In genomic region chr6:28893172-28893799, GRCh38 we compare ENCODE assay signal across 32 cellular contexts. TPM values are rescaled to one million over a fixed set of nuclear protein-coding genes. Genes with fewer than 3 reads are reported as not detected.
DNase-seq lines count a peak whose midpoint lies in the region; ATAC-seq and TF ChIP-seq lines count a peak whose summit lies in the region.
"Had no signal": no experiment of that assay in that cellular context is flagged by ENCODE, and none has a peak within 500 bp of the region (broad histone marks: within the 10 kb centered on the region; RNA-seq: fewer than 3 reads in every experiment).

No MANE protein-coding gene starts in this region.

- no peaks in the 10 kb centered on the region for H3K9me3 ChIP-seq in CD4-positive, CD25-positive, alpha-beta regulatory T cell (ENCODE audit: control insufficient read depth in 2 of 2, low read length in 2 of 2)
- no peaks in the 10 kb centered on the region for H3K9me3 ChIP-seq in CD8-positive, alpha-beta memory T cell (ENCODE audit: low read length)
- H3K9me3 ChIP-seq: left lung, psoas muscle, tibial artery had no signal

- no peak overlapping the region for H3K27ac ChIP-seq in CD4-positive, CD25-positive, alpha-beta regulatory T cell (ENCODE audit: insufficient read depth, low read length, poor library complexity, severe bottlenecking)
- H3K27ac ChIP-seq in CD8-positive, alpha-beta memory T cell (ENCODE audit: low read depth, low read length), result no peak overlapping the region
- H3K27ac ChIP-seq: BLaER1 treated with 17β-estradiol and CSF1 and Interleukin-3, amounts not matched to agents 10 nM and 100 nM; epithelial cell of prostate; left lung; PC-9; psoas muscle; tibial artery had no signal

- H3K36me3 Mint-ChIP-seq in CD4-positive, CD25-positive, alpha-beta regulatory T cell, result peaks cover 4% of the 10 kb centered on the region
- H3K36me3 Mint-ChIP-seq in CD8-positive, alpha-beta memory T cell, result peaks cover 0 to 15% (median 0%) of the 10 kb centered on the region in 3 donors
- H3K36me3 Mint-ChIP-seq in brain (no peaks in the 10 kb centered on the region), nephron progenitor cell (ENCODE audit: low read depth) (no peaks in the 10 kb centered on the region)
- peaks cover 4% of the 10 kb centered on the region for H3K36me3 Mint-ChIP-seq in activated CD8-positive, alpha-beta memory T cell treated with anti-CD3 and anti-CD28 coated beads, Interleukin-2, amount 10 ng/mL, durations not matched to agents 7 days and 5 days

- peaks cover 0 to 13% (median 0%) of the 10 kb centered on the region in 7 donors for H3K9me3 Mint-ChIP-seq in CD4-positive, CD25-positive, alpha-beta regulatory T cell
- peaks cover 0 to 5% (median 4%) of the 10 kb centered on the region in 5 donors for H3K9me3 Mint-ChIP-seq in CD8-positive, alpha-beta memory T cell
- H3K9me3 Mint-ChIP-seq in brain (peaks cover 0 to 8% (median 0%) of the 10 kb centered on the region in 5 experiments), nephron progenitor cell (no peaks in the 10 kb centered on the region)
- H3K9me3 Mint-ChIP-seq in activated CD8-positive, alpha-beta memory T cell treated with anti-CD3 and anti-CD28 coated beads, Interleukin-2, amount 10 ng/mL, durations not matched to agents 7 days and 5 days (ENCODE audit: low read depth), result no peaks in the 10 kb centered on the region

- peaks cover 6 to 22% (median 19%) of the 10 kb centered on the region in 4 donors for H3K4me1 Mint-ChIP-seq in CD4-positive, CD25-positive, alpha-beta regulatory T cell
- peaks cover 11 to 20% (median 16%) of the 10 kb centered on the region in 3 donors for H3K4me1 Mint-ChIP-seq in CD8-positive, alpha-beta memory T cell
- peaks cover 17% of the 10 kb centered on the region for H3K4me1 Mint-ChIP-seq in brain
- peaks cover 30% of the 10 kb centered on the region for H3K4me1 Mint-ChIP-seq in nephron progenitor cell
- peaks cover 12% of the 10 kb centered on the region for H3K4me1 Mint-ChIP-seq in activated CD8-positive, alpha-beta memory T cell treated with anti-CD3 and anti-CD28 coated beads, Interleukin-2, amount 10 ng/mL, durations not matched to agents 7 days and 5 days

- H3K4me3 ChIP-seq in CD4-positive, CD25-positive, alpha-beta regulatory T cell (ENCODE audit: low read depth, low read length), result no peak overlapping the region
- no peak overlapping the region for H3K4me3 ChIP-seq in CD8-positive, alpha-beta memory T cell (ENCODE audit: low read length)
- H3K4me3 ChIP-seq: BLaER1 treated with 17β-estradiol and CSF1 and Interleukin-3, amounts not matched to agents 10 nM and 100 nM; left lung; PC-9; psoas muscle; tibial artery had no signal

- no peak for ATAC-seq in CD4-positive, CD25-positive, alpha-beta regulatory T cell (ENCODE audit: low read depth in 2 of 2)
- ATAC-seq in activated CD8-positive, alpha-beta memory T cell treated with anti-CD3 and anti-CD28 coated beads, Interleukin-2, amount 10 ng/mL, durations not matched to agents 7 days and 5 days, result no peak
- ATAC-seq: activated CD4-positive, alpha-beta T cell treated with anti-CD3 and anti-CD28 coated beads for 36 hours; HepG2; left lung; psoas muscle; SK-N-SH treated with all-trans-retinoic acid at 6 μM for 48 hours had no signal

- no peaks in the 10 kb centered on the region for H3K36me3 ChIP-seq in CD4-positive, CD25-positive, alpha-beta regulatory T cell (ENCODE audit: control insufficient read depth, insufficient read depth, low read length)
- H3K36me3 ChIP-seq in CD8-positive, alpha-beta memory T cell (ENCODE audit: insufficient read depth, low read length), result no peaks in the 10 kb centered on the region
- H3K36me3 ChIP-seq: BLaER1 treated with 17β-estradiol and CSF1 and Interleukin-3, amounts not matched to agents 10 nM and 100 nM; left lung; tibial artery had no signal

- H3K4me1 ChIP-seq in CD4-positive, CD25-positive, alpha-beta regulatory T cell (ENCODE audit: control insufficient read depth, insufficient read depth, low read length, poor library complexity, severe bottlenecking), result peaks cover 20% of the 10 kb centered on the region
- H3K4me1 ChIP-seq in CD8-positive, alpha-beta memory T cell (ENCODE audit: insufficient read depth, low read length), result peaks cover 7% of the 10 kb centered on the region

- CTCF ChIA-PET in CD8-positive, alpha-beta memory T cell (lab: Charles Lee), result interaction anchor here (1.0 kb wide), 1 partner anchor 27 kb away, joined by 3 read pairs; no protein-coding TSS in a partner anchor
- CTCF ChIA-PET in activated CD8-positive, alpha-beta memory T cell treated with anti-CD3 and anti-CD28 coated beads, Interleukin-2, amount 10 ng/mL, durations not matched to agents 7 days and 5 days (lab: Charles Lee), result interaction anchor here (1.2 to 4.2 kb wide), 2 partner anchors 8 to 31 kb away, joined by 3 to 22 read pairs; partner anchors contain the start of gene TRIM27

- H3K27me3 Mint-ChIP-seq in CD4-positive, CD25-positive, alpha-beta regulatory T cell, result peaks cover 33% of the 10 kb centered on the region
- H3K27me3 Mint-ChIP-seq in CD8-positive, alpha-beta memory T cell, result peaks cover 3 to 10% of the 10 kb centered on the region in 2 donors
- H3K27me3 Mint-ChIP-seq in brain, result peaks cover 11% of the 10 kb centered on the region
- peaks cover 6% of the 10 kb centered on the region for H3K27me3 Mint-ChIP-seq in nephron progenitor cell (ENCODE audit: low read depth, poor library complexity)
- H3K27me3 Mint-ChIP-seq in activated CD8-positive, alpha-beta memory T cell treated with anti-CD3 and anti-CD28 coated beads, Interleukin-2, amount 10 ng/mL, durations not matched to agents 7 days and 5 days, result no peaks in the 10 kb centered on the region
- H3K27me3 Mint-ChIP-seq: activated CD4-positive, alpha-beta T cell treated with anti-CD3 and anti-CD28 coated beads for 36 hours had no signal

- peak overlapping the region; percentile 47 to 81 (median 63) for H3K4me3 Mint-ChIP-seq in CD4-positive, CD25-positive, alpha-beta regulatory T cell
- H3K4me3 Mint-ChIP-seq in CD8-positive, alpha-beta memory T cell, result peak overlapping the region in 4 of 7 donors; percentile 28 to 80 (median 44)
- H3K4me3 Mint-ChIP-seq in brain, result peak overlapping the region; percentile 43 to 83 (median 72)
- peak overlapping the region; percentile 63 for H3K4me3 Mint-ChIP-seq in nephron progenitor cell
- no peak overlapping the region for H3K4me3 Mint-ChIP-seq in activated CD8-positive, alpha-beta memory T cell treated with anti-CD3 and anti-CD28 coated beads, Interleukin-2, amount 10 ng/mL, durations not matched to agents 7 days and 5 days
- H3K4me3 Mint-ChIP-seq: activated CD4-positive, alpha-beta T cell treated with anti-CD3 and anti-CD28 coated beads for 36 hours had no signal

- H3K27me3 ChIP-seq in CD4-positive, CD25-positive, alpha-beta regulatory T cell (ENCODE audit: control insufficient read depth, insufficient read depth, low read length), result peaks cover 7% of the 10 kb centered on the region
- no peaks in the 10 kb centered on the region for H3K27me3 ChIP-seq in CD8-positive, alpha-beta memory T cell (ENCODE audit: insufficient read depth, low read length, poor library complexity, severe bottlenecking)
- H3K27me3 ChIP-seq: BLaER1 treated with 17β-estradiol and CSF1 and Interleukin-3, amounts not matched to agents 10 nM and 100 nM; left lung; tibial artery had no signal

- POLR2A ChIA-PET in CD8-positive, alpha-beta memory T cell (lab: Charles Lee), result no interaction called here

- TF ChIP-seq CTCF in brain (conservative IDR thresholded peaks at IDR 0.05) (no peak), nephron progenitor cell (IDR thresholded peaks at IDR 0.05) (no peak)

- H3K27ac Mint-ChIP-seq in CD4-positive, CD25-positive, alpha-beta regulatory T cell, result no peak overlapping the region
- peak overlapping the region in 1 of 8 donors; percentile 71 for H3K27ac Mint-ChIP-seq in CD8-positive, alpha-beta memory T cell
- peak overlapping the region in 3 of 5 experiments; percentile 29 to 78 (median 52) for H3K27ac Mint-ChIP-seq in brain
- H3K27ac Mint-ChIP-seq in nephron progenitor cell, result peak overlapping the region; percentile 83
- H3K27ac Mint-ChIP-seq in activated CD8-positive, alpha-beta memory T cell treated with anti-CD3 and anti-CD28 coated beads, Interleukin-2, amount 10 ng/mL, durations not matched to agents 7 days and 5 days, result no peak overlapping the region
- H3K27ac Mint-ChIP-seq: activated CD4-positive, alpha-beta T cell treated with anti-CD3 and anti-CD28 coated beads for 36 hours; H9 had no signal

- no peak for DNase-seq in CD4-positive, CD25-positive, alpha-beta regulatory T cell
- DNase-seq in CD8-positive, alpha-beta memory T cell, result no peak
- DNase-seq in nephron progenitor cell (no peak), NCI-H146 treated with DMSO at 0.1 percent for 48 hours (lab: John Stamatoyannopoulos, UW; ENCODE audit: unreplicated experiment) (no peak), SW480 (ENCODE audit: low spot score) (no peak)
- no peak for DNase-seq in activated CD8-positive, alpha-beta memory T cell treated with anti-CD3 and anti-CD28 coated beads, Interleukin-2, amount 10 ng/mL, durations not matched to agents 7 days and 5 days
- DNase-seq: activated CD4-positive, alpha-beta T cell treated with anti-CD3 and anti-CD28 coated beads for 36 hours; activated gamma-delta T cell treated with Interleukin-2 at 50 U/mL for 16 hours; amygdala; Calu3; DMS79; effector CD8-positive, alpha-beta T cell; GDM1; H9; Karpas-422; left lung; mesendoderm; NCI-H1417 treated with DMSO at 0.1 percent for 48 hours; NCI-H2081 treated with DMSO at 0.1 percent for 48 hours; NCI-H2227 treated with DMSO at 0.1 percent for 48 hours; NCI-H526 treated with DMSO at 0.1 percent for 48 hours; occipital lobe; PC-9; psoas muscle; stimulated activated CD4-positive, alpha-beta T cell treated with anti-CD3 and anti-CD28 coated beads, Interleukin-4, amount 100 ng/mL, for 1 hour; T-helper 9 cell; tibial artery had no signal

RNA-seq across cellular contexts. Expression of gene TRIM27, which starts 30.5 kb away (rescaled TPM):
- total RNA-seq in CD4-positive, CD25-positive, alpha-beta regulatory T cell, result 23.5 TPM
- polyA plus RNA-seq in CD4-positive, CD25-positive, alpha-beta regulatory T cell, result 10 to 100 TPM; 46.2 to 76.4 (median 59.4) TPM
- total RNA-seq in CD8-positive, alpha-beta memory T cell, result 10 to 100 TPM; 67.7 to 69.2 TPM
- 61.6 TPM for polyA plus RNA-seq in CD8-positive, alpha-beta memory T cell
- polyA plus RNA-seq in brain (ENCODE audit: insufficient read depth, low read depth, low replicate concordance), result 54.7 TPM
- 10 to 100 TPM; 52.5 to 62.9 TPM for total RNA-seq in activated CD8-positive, alpha-beta memory T cell treated with anti-CD3 and anti-CD28 coated beads, Interleukin-2, amount 10 ng/mL, durations not matched to agents 7 days and 5 days

Comparison
In these comparisons a context has a peak if more than half of its experiments do, and no peak if none do; other contexts are left out.
1. H3K27ac Mint-ChIP-seq: peak in brain (3 of 5) and nephron progenitor cell (single experiment); none in CD4-positive, CD25-positive, alpha-beta regulatory T cell (0 of 3) and activated CD8-positive, alpha-beta memory T cell treated with anti-CD3 and anti-CD28 coated beads, Interleukin-2, amount 10 ng/mL, durations not matched to agents 7 days and 5 days (single experiment).